ENCODE assay signal across 8 cellular contexts in the genomic region with DNA sequence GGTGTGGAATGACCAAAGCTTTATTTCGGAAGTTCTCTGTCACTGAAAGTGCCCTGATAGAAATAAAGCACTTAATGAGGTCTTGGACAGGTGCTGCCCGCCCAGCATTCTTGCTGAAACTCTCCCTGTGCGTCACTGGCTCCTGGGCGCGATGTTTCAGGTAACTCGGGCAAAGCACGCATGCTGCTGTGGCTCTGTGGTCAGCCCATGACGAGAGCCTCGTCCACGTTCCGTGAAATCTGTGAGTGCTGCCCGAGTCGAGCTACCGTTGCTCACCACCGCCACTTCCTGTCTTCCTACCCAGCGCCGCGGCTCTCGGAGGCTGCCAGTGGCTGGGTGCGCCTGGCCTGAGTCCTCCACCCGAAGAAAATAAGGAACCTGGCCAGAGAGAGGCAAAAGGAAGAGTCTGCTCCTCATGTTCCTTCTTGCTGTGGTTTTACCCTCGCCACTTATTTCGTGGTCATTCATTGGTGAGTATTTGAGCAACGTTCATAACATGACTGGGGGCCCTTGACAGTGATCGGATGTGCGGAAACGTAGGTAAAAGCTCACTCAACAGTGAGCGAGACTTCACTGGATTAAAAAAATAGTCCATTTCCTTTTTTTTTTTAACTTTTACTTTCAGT.
DNase-seq lines count a peak whose midpoint lies in the region; ATAC-seq and TF ChIP-seq lines count a peak whose summit lies in the region.

No MANE protein-coding gene starts in this region.

- no peak overlapping the region for H3K4me3 ChIP-seq in SU-DHL-6 (ENCODE audit: insufficient read depth, low read length, poor library complexity, severe bottlenecking)
- H3K4me3 ChIP-seq in muscle layer of duodenum (ENCODE audit: low read depth in 1 of 2, low read length in 2 of 2): peak overlapping the region in 1 of 2 donors; percentile 16
- H3K4me3 ChIP-seq in stomach: no peak overlapping the region
- H3K4me3 ChIP-seq in SJCRH30: no peak overlapping the region

- H3K36me3 ChIP-seq in SU-DHL-6 (ENCODE audit: low read length) (no peaks in the 10 kb centered on the region), muscle layer of duodenum (ENCODE audit: control insufficient read depth in 1 of 2, insufficient read depth in 2 of 2, low read length in 2 of 2) (no peaks in the 10 kb centered on the region), stomach (no peaks in the 10 kb centered on the region), SJCRH30 (no peaks in the 10 kb centered on the region)

- no peak for TF ChIP-seq EP300 in stomach (IDR thresholded peaks at IDR 0.05)

- no peaks in the 10 kb centered on the region for H3F3A ChIP-seq in SU-DHL-6 (ENCODE audit: insufficient read depth)

- peak overlapping the region; percentile 37; the same call in 1 of the 2 replicates for H3K9ac ChIP-seq in SU-DHL-6 (ENCODE audit: low read length)

- no peaks in the 10 kb centered on the region for H3K79me2 ChIP-seq in SU-DHL-6 (ENCODE audit: insufficient read depth, low read length)

- intact Hi-C loops in stomach (cut with DNase I; ENCODE audit: low total_unique reads): no loop called here

- H3K27ac ChIP-seq in SU-DHL-6 (ENCODE audit: low read depth, low read length) (no peak overlapping the region), muscle layer of duodenum (ENCODE audit: low read length) (peak overlapping the region; percentile 51), stomach (peak overlapping the region; percentile 11 to 78 (median 54)), SJCRH30 (no peak overlapping the region)

- TF ChIP-seq POLR2A in stomach (IDR thresholded peaks at IDR 0.05): no peak

- peak; percentile 55 for ATAC-seq in GM18519 (IDR thresholded peaks at IDR 0.05; ENCODE audit: low FRiP score, unreplicated experiment)
- ATAC-seq in HG02973 (IDR thresholded peaks at IDR 0.05; ENCODE audit: unreplicated experiment): peak; percentile 65

- WGBS in stomach, 5 donors: 80 to 82% (median 80%) methylated on average over 22 to 28 of the region's 28 CpGs

- H2AFZ ChIP-seq in SU-DHL-6 (ENCODE audit: low read depth, low read length, severe bottlenecking): peak overlapping the region; percentile 90

- DNase-seq in activated naive CD4-positive, alpha-beta T cell treated with anti-CD3 and anti-CD28 coated beads, Interleukin-2, amount 50 U/mL, for 16 hours: peak; percentile 61
- DNase-seq in stomach: peak; percentile 70
- no peak for DNase-seq in epidermal melanocyte (ENCODE audit: insufficient read length, low spot score)
- DNase-seq in SJCRH30: no peak

- peak overlapping the region; percentile 59 for H3K4me2 ChIP-seq in SU-DHL-6 (ENCODE audit: low read depth, low read length, poor library complexity, severe bottlenecking)

- H3K9me2 ChIP-seq in SU-DHL-6 (replicated peaks; ENCODE audit: insufficient read depth, low read length): no peaks in the 10 kb centered on the region

- no peaks in the 10 kb centered on the region for H3K27me3 ChIP-seq in SU-DHL-6 (ENCODE audit: low read length)
- H3K27me3 ChIP-seq in muscle layer of duodenum (ENCODE audit: low read depth, low read length): no peaks in the 10 kb centered on the region
- H3K27me3 ChIP-seq in stomach: no peaks in the 10 kb centered on the region
- no peaks in the 10 kb centered on the region for H3K27me3 ChIP-seq in SJCRH30

- TF ChIP-seq CTCF in SU-DHL-6 (IDR thresholded peaks at IDR 0.05; ENCODE audit: insufficient read depth, low read length, poor library complexity, severe bottlenecking) (no peak), stomach (IDR thresholded peaks at IDR 0.05) (no peak)

- H3K9me3 ChIP-seq in SU-DHL-6 (ENCODE audit: insufficient read depth, low read length): no peaks in the 10 kb centered on the region
- H3K9me3 ChIP-seq in muscle layer of duodenum (ENCODE audit: control insufficient read depth in 1 of 2, low read length in 2 of 2): no peaks in the 10 kb centered on the region
- no peaks in the 10 kb centered on the region for H3K9me3 ChIP-seq in stomach
- H3K9me3 ChIP-seq in SJCRH30 (replicated peaks): no peaks in the 10 kb centered on the region

- H3K4me1 ChIP-seq in muscle layer of duodenum (ENCODE audit: control insufficient read depth in 1 of 2, insufficient read depth in 2 of 2, low read length in 2 of 2) (no peaks in the 10 kb centered on the region), stomach (peaks cover 0 to 18% (median 0%) of the 10 kb centered on the region in 4 donors), SJCRH30 (no peaks in the 10 kb centered on the region)

- no peaks in the 10 kb centered on the region for H4K20me1 ChIP-seq in SU-DHL-6 (ENCODE audit: low read depth, low read length)

Comparison
In these comparisons a context has a peak if more than half of its experiments do, and no peak if none do; other contexts are left out.
1. H3K27ac ChIP-seq: peak in muscle layer of duodenum (single experiment) and stomach (5 of 5); none in SU-DHL-6 (single experiment) and SJCRH30 (single experiment).
2. DNase-seq: peak in activated naive CD4-positive, alpha-beta T cell treated with anti-CD3 and anti-CD28 coated beads, Interleukin-2, amount 50 U/mL, for 16 hours (single experiment) and stomach (single experiment); none in epidermal melanocyte (single experiment) and SJCRH30 (0 of 2).